25 cellular contexts compared by ENCODE assay signal in the genomic region with DNA sequence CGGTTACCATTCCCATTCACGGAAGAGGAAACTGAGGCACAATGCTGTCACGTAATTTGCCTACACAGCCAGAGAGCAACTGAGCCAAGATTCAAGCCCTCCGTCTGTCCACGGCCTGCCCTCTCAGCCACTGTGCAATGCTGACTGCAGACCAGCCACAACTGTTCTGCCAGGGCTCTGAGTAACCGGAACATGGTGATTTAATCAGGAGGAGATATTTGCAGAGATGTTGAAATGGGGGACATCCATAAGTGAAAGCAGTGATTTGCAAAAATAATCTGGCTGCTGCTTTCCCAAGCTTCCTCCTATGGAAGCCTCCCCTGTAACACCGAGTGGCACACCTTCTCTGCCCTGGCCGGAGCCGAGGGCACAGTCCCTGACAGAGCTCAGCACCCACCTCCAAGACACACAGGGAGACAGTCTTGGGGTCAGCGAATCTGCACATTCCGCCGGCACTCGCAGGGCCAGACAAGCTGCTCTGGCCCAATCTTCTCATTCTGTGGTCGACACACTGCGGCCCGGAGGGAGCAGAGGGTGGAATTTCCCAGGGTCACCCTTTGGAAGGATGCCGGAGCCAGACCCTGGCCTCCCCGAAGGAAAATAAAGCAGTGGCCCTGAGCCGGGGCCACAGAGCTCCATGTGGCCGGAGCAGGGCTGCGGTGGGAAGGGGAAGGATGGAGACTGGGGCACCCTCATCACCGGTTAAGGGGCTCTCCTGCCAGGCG.
DNase-seq lines count a peak whose midpoint lies in the region; ATAC-seq and TF ChIP-seq lines count a peak whose summit lies in the region.
"Had no signal": no experiment of that assay in that cellular context is flagged by ENCODE, and none has a peak within 500 bp of the region (broad histone marks: within the 10 kb centered on the region; RNA-seq: fewer than 3 reads in every experiment).

No MANE protein-coding gene starts in this region.

- H2AFZ ChIP-seq in Karpas-422 (ENCODE audit: low read length) = no peak overlapping the region
- H2AFZ ChIP-seq: hepatocyte had no signal

- no peaks in the 10 kb centered on the region for H3K79me2 ChIP-seq in Karpas-422 (ENCODE audit: low read length)
- H3K79me2 ChIP-seq: hepatocyte had no signal

- peak overlapping the region; percentile 16 for H3K4me2 ChIP-seq in Karpas-422 (ENCODE audit: low read depth, low read length, poor library complexity, severe bottlenecking)
- H3K4me2 ChIP-seq: hepatocyte had no signal

- H3K27me3 ChIP-seq in Karpas-422 (ENCODE audit: low read length) = no peaks in the 10 kb centered on the region
- H3K27me3 ChIP-seq: gastrocnemius medialis, hepatocyte had no signal

- no peak overlapping the region for H3K27ac ChIP-seq in Karpas-422 (ENCODE audit: low read length)
- H3K27ac ChIP-seq: gastrocnemius medialis, hepatocyte, prostate gland, VCaP had no signal

- no peak overlapping the region for H3K4me3 ChIP-seq in Karpas-422 (ENCODE audit: low read length)
- H3K4me3 ChIP-seq in fibroblast of pulmonary artery (replicated peaks; ENCODE audit: low read depth, low read length) = no peak overlapping the region
- H3K4me3 ChIP-seq: gastrocnemius medialis, GM12878, hepatocyte, prostate gland, tibial artery had no signal

- H3K9ac ChIP-seq in Karpas-422 (ENCODE audit: low read length) = no peak overlapping the region

- no peaks in the 10 kb centered on the region for H3K9me2 ChIP-seq in Karpas-422 (replicated peaks; ENCODE audit: insufficient read depth, low read length)

- no peak for ATAC-seq in HG03135 (IDR thresholded peaks at IDR 0.05; ENCODE audit: unreplicated experiment)
- ATAC-seq: gastrocnemius medialis, GM12878, left colon had no signal

- no peaks in the 10 kb centered on the region for H3K9me3 ChIP-seq in Karpas-422 (ENCODE audit: low read length)
- H3K9me3 ChIP-seq: gastrocnemius medialis, prostate gland, tibial artery had no signal

- DNase-seq in AG20443 (ENCODE audit: low spot score) = peak; percentile 35
- DNase-seq in Karpas-422 = no peak
- peak; percentile 4 for DNase-seq in fibroblast of pulmonary artery (ENCODE audit: low read depth)
- peak; percentile 17 for DNase-seq in stromal cell of bone marrow (ENCODE audit: low read depth)
- DNase-seq in germinal center (ENCODE audit: low spot score) = no peak
- DNase-seq in NCI-H1436 (lab: John Stamatoyannopoulos, UW) = no peak
- DNase-seq: activated CD4-positive, alpha-beta T cell treated with anti-CD3 and anti-CD28 coated beads for 4 hours; activated gamma-delta T cell; activated T-cell treated with anti-CD3 and anti-CD28 coated beads, Interleukin-2, amount 50 U/mL, for 1 hour; DND-41; effector CD4-positive, alpha-beta T cell; gastrocnemius medialis; left colon; NCI-H1105; NCI-H1930; NCI-H524 treated with DMSO at 0.1 percent for 48 hours; SHP77; SW 1271; T-helper 9 cell had no signal

- H3K36me3 ChIP-seq in Karpas-422 (ENCODE audit: insufficient read depth, low read length) = no peaks in the 10 kb centered on the region
- H3K36me3 ChIP-seq: gastrocnemius medialis, prostate gland, tibial artery had no signal

- H3K4me1 ChIP-seq in Karpas-422 (ENCODE audit: low read length) = peaks cover 15% of the 10 kb centered on the region
- H3K4me1 ChIP-seq: gastrocnemius medialis, prostate gland had no signal

- no peaks in the 10 kb centered on the region for H4K20me1 ChIP-seq in Karpas-422 (ENCODE audit: insufficient read depth, low read depth, low read length)

- TF ChIP-seq CTCF in fibroblast of pulmonary artery (IDR thresholded peaks at IDR 0.05; ENCODE audit: low read length, missing control alignments) = no peak

Comparison
In these comparisons a context has a peak if more than half of its experiments do, and no peak if none do; other contexts are left out.
1. DNase-seq: peak in AG20443 (single experiment), fibroblast of pulmonary artery (single experiment) and stromal cell of bone marrow (single experiment); none in Karpas-422 (single experiment), germinal center (single experiment) and NCI-H1436 (single experiment).